In genomic region chr17:45218895-45219661, GRCh38 we compare ENCODE assay signal across 8 cellular contexts. TPM values are rescaled to one million over a fixed set of nuclear protein-coding genes. Genes with fewer than 3 reads are reported as not detected.
DNase-seq lines count a peak whose midpoint lies in the region; ATAC-seq, FAIRE-seq and TF ChIP-seq lines count a peak whose summit lies in the region.

No MANE protein-coding gene starts in this region.

- H3K27me3 ChIP-seq in esophagus squamous epithelium (peaks cover 0 to 35% (median 3%) of the 10 kb centered on the region in 4 donors), stomach (peaks cover 0 to 29% (median 10%) of the 10 kb centered on the region in 3 donors)

- H3K4me3 Mint-ChIP-seq in activated T-cell treated with anti-CD3 and anti-CD28 coated beads, Interleukin-2, amount 50 U/mL, for 4 hours: peak overlapping the region; percentile 88
- H3K4me3 Mint-ChIP-seq in nephron progenitor cell: peak overlapping the region; percentile 47

- no peak for ATAC-seq in activated T-cell treated with anti-CD3 and anti-CD28 coated beads, Interleukin-2, amount 50 U/mL, for 4 hours

- H3K27ac ChIP-seq in esophagus squamous epithelium (peak overlapping the region in 1 of 4 donors; percentile 25), stomach (no peak overlapping the region)

- H3K4me1 ChIP-seq in esophagus squamous epithelium (peaks cover 4 to 56% (median 23%) of the 10 kb centered on the region in 3 donors), stomach (peaks cover 14 to 40% (median 27%) of the 10 kb centered on the region in 4 donors)

- no peak overlapping the region for H3K27ac Mint-ChIP-seq in nephron progenitor cell

- H3K36me3 ChIP-seq in esophagus squamous epithelium (no peaks in the 10 kb centered on the region), stomach (no peaks in the 10 kb centered on the region)

- DNase-seq in DMS114 treated with DMSO at 0.1 percent for 48 hours (lab: John Stamatoyannopoulos, UW; ENCODE audit: unreplicated experiment) (peak; percentile 77), RCC 7860 (ENCODE audit: low spot score) (peak; percentile 62), esophagus squamous epithelium (lab: John Stamatoyannopoulos, UW) (no peak), nephron progenitor cell (peak; percentile 96), stomach (peak; percentile 92), OCI-M2 (lab: John Stamatoyannopoulos, UW; ENCODE audit: unreplicated experiment) (no peak)
- DNase-seq in activated T-cell treated with anti-CD3 and anti-CD28 coated beads, Interleukin-2, amount 50 U/mL, for 4 hours: peak; percentile 91

- intact Hi-C loops in esophagus squamous epithelium (cut with DNase I) (loop anchor here (5.0 kb wide), 1 partner anchor 168 kb away; no protein-coding TSS in a partner anchor), stomach (cut with DNase I; ENCODE audit: low total_unique reads) (no loop called here)

- no peak for TF ChIP-seq POLR2A in esophagus squamous epithelium (IDR thresholded peaks at IDR 0.05)
- TF ChIP-seq POLR2A in stomach (IDR thresholded peaks at IDR 0.05): no peak

- no peaks in the 10 kb centered on the region for H3K27me3 Mint-ChIP-seq in activated T-cell treated with anti-CD3 and anti-CD28 coated beads, Interleukin-2, amount 50 U/mL, for 4 hours (ENCODE audit: low read depth)
- H3K27me3 Mint-ChIP-seq in nephron progenitor cell (ENCODE audit: low read depth, poor library complexity): peaks cover 73% of the 10 kb centered on the region

- peak; percentile 71 for FAIRE-seq in RCC 7860 (lab: Jason Lieb, UNC)

- peaks cover 39% of the 10 kb centered on the region for H3K4me1 Mint-ChIP-seq in activated T-cell treated with anti-CD3 and anti-CD28 coated beads, Interleukin-2, amount 50 U/mL, for 4 hours (ENCODE audit: low read depth)
- no peaks in the 10 kb centered on the region for H3K4me1 Mint-ChIP-seq in nephron progenitor cell

- 9 to 16% methylated on average over 11 to 12 of the region's 12 CpGs for WGBS in esophagus squamous epithelium, 2 donors
- 9 to 12% (median 11%) methylated on average over 12 of the region's 12 CpGs for WGBS in stomach, 5 donors

- H3K9me3 ChIP-seq in esophagus squamous epithelium (no peaks in the 10 kb centered on the region), stomach (no peaks in the 10 kb centered on the region)

- H3K36me3 Mint-ChIP-seq in activated T-cell treated with anti-CD3 and anti-CD28 coated beads, Interleukin-2, amount 50 U/mL, for 4 hours (ENCODE audit: insufficient read depth): peaks cover 11% of the 10 kb centered on the region
- H3K36me3 Mint-ChIP-seq in nephron progenitor cell (ENCODE audit: low read depth): no peaks in the 10 kb centered on the region

- no peak overlapping the region for H3K4me3 ChIP-seq in esophagus squamous epithelium
- H3K4me3 ChIP-seq in stomach: no peak overlapping the region

- TF ChIP-seq EP300 in stomach (IDR thresholded peaks at IDR 0.05): no peak

- H3K9me3 Mint-ChIP-seq in activated T-cell treated with anti-CD3 and anti-CD28 coated beads, Interleukin-2, amount 50 U/mL, for 4 hours: no peaks in the 10 kb centered on the region
- no peaks in the 10 kb centered on the region for H3K9me3 Mint-ChIP-seq in nephron progenitor cell

- TF ChIP-seq CTCF in LNCAP (IDR thresholded peaks at IDR 0.05): peak; percentile 94
- TF ChIP-seq CTCF in esophagus squamous epithelium (IDR thresholded peaks at IDR 0.05): peak; percentile 85 to 99 (median 98)
- TF ChIP-seq CTCF in nephron progenitor cell (IDR thresholded peaks at IDR 0.05): peak; percentile 94
- peak in 6 of 7 experiments; percentile 86 to 99 (median 96) for TF ChIP-seq CTCF in stomach (IDR thresholded peaks at IDR 0.05)

RNA-seq across cellular contexts. Expression of gene FMNL1, which starts 2.6 kb away (rescaled TPM):
- total RNA-seq in activated T-cell treated with anti-CD3 and anti-CD28 coated beads, Interleukin-2, amount 50 U/mL, for 4 hours: 100 to 1,000 TPM; 141 to 190 (median 158) TPM
- total RNA-seq in esophagus squamous epithelium: 10 to 100 TPM in 2 of 4 donors, 1 to 10 TPM in 2; 3.5 to 16.8 (median 6.9) TPM
- 10 to 100 TPM in 3 of 5 donors, 1 to 10 TPM in 2; 8.1 to 34.5 (median 16.5) TPM for total RNA-seq in stomach
- 10 to 100 TPM in 1 of 3 donors, 1 to 10 TPM in 2; 4.5 to 10.1 (median 8.2) TPM for polyA plus RNA-seq in stomach

RNA-seq across cellular contexts. Expression of gene SPATA32, which starts 42.8 kb away (rescaled TPM):
- under 1 TPM; 0.25 to 0.63 (median 0.27) TPM for total RNA-seq in activated T-cell treated with anti-CD3 and anti-CD28 coated beads, Interleukin-2, amount 50 U/mL, for 4 hours
- total RNA-seq in esophagus squamous epithelium (not detected), stomach (not detected)
- not detected for polyA plus RNA-seq in stomach

RNA-seq across cellular contexts. Expression of gene HEXIM2, which starts 57.4 kb away (rescaled TPM):
- total RNA-seq in activated T-cell treated with anti-CD3 and anti-CD28 coated beads, Interleukin-2, amount 50 U/mL, for 4 hours: 1 to 10 TPM; 5.3 to 7.6 (median 6.2) TPM
- total RNA-seq in esophagus squamous epithelium (1 to 10 TPM; 1.7 to 9.0 (median 4.9) TPM), stomach (10 to 100 TPM in 2 of 5 donors, 1 to 10 TPM in 2, under 1 TPM in 1; 0.92 to 34.4 (median 6.7) TPM)
- polyA plus RNA-seq in stomach: 10 to 100 TPM; 10.8 to 12.5 (median 11.1) TPM

Comparison
In these comparisons a context has a peak if more than half of its experiments do, and no peak if none do; other contexts are left out.
1. DNase-seq: peak in DMS114 treated with DMSO at 0.1 percent for 48 hours (single experiment), RCC 7860 (single experiment), activated T-cell treated with anti-CD3 and anti-CD28 coated beads, Interleukin-2, amount 50 U/mL, for 4 hours (single experiment), nephron progenitor cell (single experiment) and stomach (single experiment); none in esophagus squamous epithelium (single experiment) and OCI-M2 (single experiment).
2. Peak in every context shown above with its lines, with median percentiles within 50 percentile points of each other: CTCF ChIP-seq.